9 cellular contexts compared by ENCODE assay signal in the genomic region with DNA sequence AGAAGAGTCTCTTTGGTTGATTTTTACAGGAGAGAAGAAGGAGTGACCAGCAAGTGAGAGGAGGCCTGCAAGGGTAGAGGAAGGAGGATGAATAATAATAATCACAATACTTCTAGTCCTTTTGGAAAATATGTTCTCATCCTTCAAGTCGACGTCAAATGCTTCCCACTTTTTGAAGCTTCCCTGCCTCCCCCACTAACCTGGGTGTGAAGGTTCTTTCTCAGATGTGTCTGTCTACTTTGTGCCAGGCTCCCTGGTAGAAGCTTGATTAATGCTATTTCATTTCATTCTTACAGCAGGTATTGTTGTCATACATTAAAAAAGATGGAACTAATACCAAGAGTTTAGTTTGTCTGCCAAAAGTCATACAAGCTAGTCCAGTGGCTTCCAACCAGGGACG. TPM values are rescaled to one million over a fixed set of nuclear protein-coding genes. Genes with fewer than 3 reads are reported as not detected.
"Had no signal": no experiment of that assay in that cellular context is flagged by ENCODE, and none has a peak within 500 bp of the region (broad histone marks: within the 10 kb centered on the region; RNA-seq: fewer than 3 reads in every experiment).

No MANE protein-coding gene starts in this region.

- DNase-seq: IMR-90, KBM-7, KG1 had no signal

- H3K4me3 Mint-ChIP-seq: IgD-negative memory B cell had no signal

- H3K4me1 Mint-ChIP-seq: IgD-negative memory B cell had no signal

- H3K9ac ChIP-seq: KMS-11 had no signal

- H3K4me3 ChIP-seq: K562 had no signal

- H3K36me3 Mint-ChIP-seq: IgD-negative memory B cell had no signal

- H3K27ac ChIP-seq: HL-60, KMS-11 had no signal

RNA-seq across cellular contexts. Expression of a gene that starts 17.1 kb away (rescaled TPM):
- total RNA-seq: HepG2, HT-29 had no signal
- polyA plus RNA-seq: HepG2, IgD-negative memory B cell, K562 had no signal
